ENCODE assay signal across 24 cellular contexts in the genomic region with DNA sequence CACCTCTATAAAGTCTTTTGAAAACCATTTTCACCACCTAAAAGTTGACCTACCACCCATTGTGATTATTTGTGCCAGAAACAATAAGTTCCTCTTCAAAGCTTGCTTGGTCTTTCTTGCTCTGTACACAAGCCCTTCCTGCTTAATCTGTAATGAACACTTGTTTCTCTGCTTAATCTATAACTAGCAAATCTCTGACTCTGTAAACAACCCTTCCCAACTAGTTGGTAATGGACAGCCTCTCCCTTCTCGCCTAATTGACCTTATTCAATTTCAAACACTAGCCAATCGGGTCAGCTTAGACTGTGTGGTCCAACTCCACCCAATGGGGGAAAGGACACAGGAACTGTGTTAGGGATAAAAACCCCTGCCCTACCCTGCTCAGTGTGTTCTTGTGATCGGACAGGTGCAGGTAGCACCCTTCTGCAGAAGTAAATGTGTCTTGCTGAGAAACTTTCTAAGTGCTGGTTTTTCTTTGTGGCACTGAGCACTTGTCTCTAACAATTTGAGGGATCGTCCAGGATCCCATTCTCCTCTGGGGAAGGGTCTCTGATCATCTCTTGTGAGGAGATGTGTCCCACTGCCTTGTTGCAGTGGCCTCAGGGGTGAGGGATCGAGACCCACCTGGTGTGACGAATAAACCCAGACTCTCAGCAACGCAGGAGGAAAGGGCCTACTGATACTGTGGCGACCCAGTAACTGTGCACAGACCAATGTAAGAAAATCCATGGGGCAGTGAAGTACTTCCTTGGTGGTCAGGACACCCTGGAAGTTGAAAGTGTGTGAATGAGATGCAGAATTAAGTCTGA. TPM values are rescaled to one million over a fixed set of nuclear protein-coding genes. Genes with fewer than 3 reads are reported as not detected.
DNase-seq lines count a peak whose midpoint lies in the region; ATAC-seq and TF ChIP-seq lines count a peak whose summit lies in the region.
"Had no signal": no experiment of that assay in that cellular context is flagged by ENCODE, and none has a peak within 500 bp of the region (broad histone marks: within the 10 kb centered on the region; RNA-seq: fewer than 3 reads in every experiment).

No MANE protein-coding gene starts in this region.

- H3K4me1 ChIP-seq in liver (ENCODE audit: control insufficient read depth in 4 of 4, insufficient read depth in 4 of 4, low read length in 3 of 4) = peaks cover 2 to 9% (median 3%) of the 10 kb centered on the region in 4 donors
- H3K4me1 ChIP-seq: Caco-2 had no signal

- peaks cover 47% of the 10 kb centered on the region for H3K4me1 Mint-ChIP-seq in activated naive CD4-positive, alpha-beta T cell treated with anti-CD3 and anti-CD28 coated beads, Interleukin-2, amount 50 U/mL, for 24 hours
- peaks cover 22% of the 10 kb centered on the region for H3K4me1 Mint-ChIP-seq in activated naive CD4-positive, alpha-beta T cell treated with anti-CD3 and anti-CD28 coated beads for 36 hours (ENCODE audit: low read depth)
- peaks cover 35 to 59% of the 10 kb centered on the region in 2 donors for H3K4me1 Mint-ChIP-seq in effector memory CD8-positive, alpha-beta T cell (ENCODE audit: low read depth in 2 of 2)
- H3K4me1 Mint-ChIP-seq in progenitor cell of endocrine pancreas (ENCODE audit: low read depth) = peaks cover 2% of the 10 kb centered on the region

- no peak overlapping the region for H3K27ac ChIP-seq in liver (ENCODE audit: low read depth in 1 of 2, low read length in 2 of 2)
- H3K27ac ChIP-seq: BLaER1 treated with 17β-estradiol and CSF1 and Interleukin-3, amounts not matched to agents 10 nM and 100 nM; KMS-11; RWPE1 had no signal

- no peaks in the 10 kb centered on the region for H3K36me3 ChIP-seq in liver (ENCODE audit: control insufficient read depth in 4 of 4, insufficient read depth in 3 of 4, low read depth in 1 of 4, low read length in 3 of 4)

- CTCF ChIA-PET in activated naive CD4-positive, alpha-beta T cell treated with anti-CD3 and anti-CD28 coated beads for 36 hours (lab: Charles Lee) = no interaction called here

- peaks cover 21% of the 10 kb centered on the region for H3K9me3 Mint-ChIP-seq in activated naive CD4-positive, alpha-beta T cell treated with anti-CD3 and anti-CD28 coated beads, Interleukin-2, amount 50 U/mL, for 24 hours
- H3K9me3 Mint-ChIP-seq in activated naive CD4-positive, alpha-beta T cell treated with anti-CD3 and anti-CD28 coated beads for 36 hours = peaks cover 55% of the 10 kb centered on the region
- peaks cover 12 to 17% of the 10 kb centered on the region in 2 donors for H3K9me3 Mint-ChIP-seq in effector memory CD8-positive, alpha-beta T cell
- peaks cover 58% of the 10 kb centered on the region for H3K9me3 Mint-ChIP-seq in progenitor cell of endocrine pancreas (ENCODE audit: low read depth)

- TF ChIP-seq RAD21 in liver (IDR thresholded peaks at IDR 0.05) = no peak

- H3K27me3 ChIP-seq in liver (ENCODE audit: control insufficient read depth in 4 of 4, insufficient read depth in 4 of 4, low read length in 3 of 4) = no peaks in the 10 kb centered on the region
- H3K27me3 ChIP-seq: BLaER1 treated with 17β-estradiol and CSF1 and Interleukin-3, amounts not matched to agents 10 nM and 100 nM had no signal

- intact Hi-C loops in activated naive CD4-positive, alpha-beta T cell treated with anti-CD3 and anti-CD28 coated beads for 36 hours (cut with micrococcal nuclease) = no loop called here

- no peak for ATAC-seq in effector memory CD8-positive, alpha-beta T cell (replicated peaks)
- ATAC-seq: Panc1 had no signal

- peak overlapping the region; percentile 3 for H3K4me3 Mint-ChIP-seq in activated naive CD4-positive, alpha-beta T cell treated with anti-CD3 and anti-CD28 coated beads, Interleukin-2, amount 50 U/mL, for 24 hours
- no peak overlapping the region for H3K4me3 Mint-ChIP-seq in activated naive CD4-positive, alpha-beta T cell treated with anti-CD3 and anti-CD28 coated beads for 36 hours
- H3K4me3 Mint-ChIP-seq in effector memory CD8-positive, alpha-beta T cell = peak overlapping the region; percentile 3 to 36
- no peak overlapping the region for H3K4me3 Mint-ChIP-seq in progenitor cell of endocrine pancreas (ENCODE audit: low read depth)

- H3K27ac Mint-ChIP-seq in activated naive CD4-positive, alpha-beta T cell treated with anti-CD3 and anti-CD28 coated beads, Interleukin-2, amount 50 U/mL, for 24 hours = no peak overlapping the region
- no peak overlapping the region for H3K27ac Mint-ChIP-seq in activated naive CD4-positive, alpha-beta T cell treated with anti-CD3 and anti-CD28 coated beads for 36 hours
- no peak overlapping the region for H3K27ac Mint-ChIP-seq in effector memory CD8-positive, alpha-beta T cell
- peak overlapping the region; percentile 65 for H3K27ac Mint-ChIP-seq in progenitor cell of endocrine pancreas
- H3K27ac Mint-ChIP-seq: CD4-positive, alpha-beta memory T cell had no signal

- peaks cover 37% of the 10 kb centered on the region for H3K36me3 Mint-ChIP-seq in activated naive CD4-positive, alpha-beta T cell treated with anti-CD3 and anti-CD28 coated beads, Interleukin-2, amount 50 U/mL, for 24 hours
- peaks cover 36% of the 10 kb centered on the region for H3K36me3 Mint-ChIP-seq in activated naive CD4-positive, alpha-beta T cell treated with anti-CD3 and anti-CD28 coated beads for 36 hours (ENCODE audit: low read depth)
- H3K36me3 Mint-ChIP-seq in effector memory CD8-positive, alpha-beta T cell (ENCODE audit: insufficient read depth) = peaks cover 2% of the 10 kb centered on the region
- peaks cover 68% of the 10 kb centered on the region for H3K36me3 Mint-ChIP-seq in progenitor cell of endocrine pancreas (ENCODE audit: insufficient read depth)

- peak overlapping the region in 1 of 3 donors; percentile 2 for H3K4me3 ChIP-seq in liver (ENCODE audit: low read depth in 1 of 3, low read length in 3 of 3)

- H3K27me3 Mint-ChIP-seq in activated naive CD4-positive, alpha-beta T cell treated with anti-CD3 and anti-CD28 coated beads, Interleukin-2, amount 50 U/mL, for 24 hours = no peaks in the 10 kb centered on the region
- H3K27me3 Mint-ChIP-seq in activated naive CD4-positive, alpha-beta T cell treated with anti-CD3 and anti-CD28 coated beads for 36 hours (ENCODE audit: low read depth) = no peaks in the 10 kb centered on the region
- H3K27me3 Mint-ChIP-seq in effector memory CD8-positive, alpha-beta T cell = no peaks in the 10 kb centered on the region
- H3K27me3 Mint-ChIP-seq in progenitor cell of endocrine pancreas = no peaks in the 10 kb centered on the region
- H3K27me3 Mint-ChIP-seq: CD4-positive, alpha-beta memory T cell had no signal

- WGBS in liver = 83% methylated on average over 8 of the region's 8 CpGs

- TF ChIP-seq CTCF in liver (IDR thresholded peaks at IDR 0.05; ENCODE audit: low read depth, low read length, missing input control) (no peak), progenitor cell of endocrine pancreas (IDR thresholded peaks at IDR 0.05; ENCODE audit: unreplicated experiment) (no peak)

- H3K9me3 ChIP-seq in liver (ENCODE audit: control insufficient read depth in 4 of 4, low read length in 3 of 4) = peaks cover 3 to 23% (median 10%) of the 10 kb centered on the region in 4 donors

- H3K9ac ChIP-seq in liver (ENCODE audit: low read depth in 1 of 2, low read length in 2 of 2) = no peak overlapping the region
- H3K9ac ChIP-seq: BLaER1 treated with 17β-estradiol and CSF1 and Interleukin-3, amounts not matched to agents 10 nM and 100 nM; KMS-11 had no signal

- no peak for DNase-seq in activated naive CD4-positive, alpha-beta T cell treated with anti-CD3 and anti-CD28 coated beads for 36 hours
- DNase-seq in effector memory CD8-positive, alpha-beta T cell = no peak
- DNase-seq in progenitor cell of endocrine pancreas (ENCODE audit: low spot score, unreplicated experiment) = no peak
- DNase-seq in NCI-H748 treated with DMSO at 0.1 percent for 48 hours (lab: John Stamatoyannopoulos, UW) = no peak
- no peak for DNase-seq in OCI-M2 (lab: John Stamatoyannopoulos, UW; ENCODE audit: unreplicated experiment)
- no peak for DNase-seq in medulla oblongata (ENCODE audit: extremely low spot score)
- DNase-seq: 8988T; Caco-2; CD4-positive, alpha-beta memory T cell; DMS 273 treated with DMSO at 0.1 percent for 48 hours; DND-41; HCEC 1CT; IMR-90; MM.1S; NCI-H2029; NCI-H446; NCI-H524 treated with DMSO at 0.1 percent for 48 hours; SHP77 had no signal

TF ChIP-seq in liver, 16 proteins besides CTCF, POLR2A, EP300 and RAD21 (continues in another document):
- TF ChIP-seq NR2F2 (IDR thresholded peaks at IDR 0.05) = no peak
- TF ChIP-seq, protein P1, sequence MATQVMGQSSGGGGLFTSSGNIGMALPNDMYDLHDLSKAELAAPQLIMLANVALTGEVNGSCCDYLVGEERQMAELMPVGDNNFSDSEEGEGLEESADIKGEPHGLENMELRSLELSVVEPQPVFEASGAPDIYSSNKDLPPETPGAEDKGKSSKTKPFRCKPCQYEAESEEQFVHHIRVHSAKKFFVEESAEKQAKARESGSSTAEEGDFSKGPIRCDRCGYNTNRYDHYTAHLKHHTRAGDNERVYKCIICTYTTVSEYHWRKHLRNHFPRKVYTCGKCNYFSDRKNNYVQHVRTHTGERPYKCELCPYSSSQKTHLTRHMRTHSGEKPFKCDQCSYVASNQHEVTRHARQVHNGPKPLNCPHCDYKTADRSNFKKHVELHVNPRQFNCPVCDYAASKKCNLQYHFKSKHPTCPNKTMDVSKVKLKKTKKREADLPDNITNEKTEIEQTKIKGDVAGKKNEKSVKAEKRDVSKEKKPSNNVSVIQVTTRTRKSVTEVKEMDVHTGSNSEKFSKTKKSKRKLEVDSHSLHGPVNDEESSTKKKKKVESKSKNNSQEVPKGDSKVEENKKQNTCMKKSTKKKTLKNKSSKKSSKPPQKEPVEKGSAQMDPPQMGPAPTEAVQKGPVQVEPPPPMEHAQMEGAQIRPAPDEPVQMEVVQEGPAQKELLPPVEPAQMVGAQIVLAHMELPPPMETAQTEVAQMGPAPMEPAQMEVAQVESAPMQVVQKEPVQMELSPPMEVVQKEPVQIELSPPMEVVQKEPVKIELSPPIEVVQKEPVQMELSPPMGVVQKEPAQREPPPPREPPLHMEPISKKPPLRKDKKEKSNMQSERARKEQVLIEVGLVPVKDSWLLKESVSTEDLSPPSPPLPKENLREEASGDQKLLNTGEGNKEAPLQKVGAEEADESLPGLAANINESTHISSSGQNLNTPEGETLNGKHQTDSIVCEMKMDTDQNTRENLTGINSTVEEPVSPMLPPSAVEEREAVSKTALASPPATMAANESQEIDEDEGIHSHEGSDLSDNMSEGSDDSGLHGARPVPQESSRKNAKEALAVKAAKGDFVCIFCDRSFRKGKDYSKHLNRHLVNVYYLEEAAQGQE (IDR thresholded peaks at IDR 0.05) = no peak
- TF ChIP-seq EGR1 (IDR thresholded peaks at IDR 0.05; ENCODE audit: low read depth in 2 of 2) = no peak
- no peak for TF ChIP-seq YY1 (IDR thresholded peaks at IDR 0.05)
- peak; percentile 58 for TF ChIP-seq FOXA2 (IDR thresholded peaks at IDR 0.05)
- TF ChIP-seq, protein P2, sequence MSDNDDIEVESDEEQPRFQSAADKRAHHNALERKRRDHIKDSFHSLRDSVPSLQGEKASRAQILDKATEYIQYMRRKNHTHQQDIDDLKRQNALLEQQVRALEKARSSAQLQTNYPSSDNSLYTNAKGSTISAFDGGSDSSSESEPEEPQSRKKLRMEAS (IDR thresholded peaks at IDR 0.05) = no peak

RNA-seq across cellular contexts. Expression of a gene that starts 23.5 kb away (rescaled TPM):
- total RNA-seq in activated naive CD4-positive, alpha-beta T cell treated with anti-CD3 and anti-CD28 coated beads for 36 hours = 10 to 100 TPM; 30.1 to 31.8 TPM
- total RNA-seq in liver (10 to 100 TPM; 14.8 to 23.4 TPM), progenitor cell of endocrine pancreas (114 and 124 TPM in 2 replicates)
- 10 to 100 TPM in 1 of 2 donors, 1 to 10 TPM in 1; 3.3 to 21.5 TPM for polyA plus RNA-seq in liver

Comparison
In these comparisons a context has a peak if more than half of its experiments do, and no peak if none do; other contexts are left out.
1. H3K4me3 Mint-ChIP-seq: peak in activated naive CD4-positive, alpha-beta T cell treated with anti-CD3 and anti-CD28 coated beads, Interleukin-2, amount 50 U/mL, for 24 hours (single experiment) and effector memory CD8-positive, alpha-beta T cell (2 of 2); none in activated naive CD4-positive, alpha-beta T cell treated with anti-CD3 and anti-CD28 coated beads for 36 hours (single experiment) and progenitor cell of endocrine pancreas (single experiment).